ENCODE assay signal across 26 cellular contexts in the genomic region with DNA sequence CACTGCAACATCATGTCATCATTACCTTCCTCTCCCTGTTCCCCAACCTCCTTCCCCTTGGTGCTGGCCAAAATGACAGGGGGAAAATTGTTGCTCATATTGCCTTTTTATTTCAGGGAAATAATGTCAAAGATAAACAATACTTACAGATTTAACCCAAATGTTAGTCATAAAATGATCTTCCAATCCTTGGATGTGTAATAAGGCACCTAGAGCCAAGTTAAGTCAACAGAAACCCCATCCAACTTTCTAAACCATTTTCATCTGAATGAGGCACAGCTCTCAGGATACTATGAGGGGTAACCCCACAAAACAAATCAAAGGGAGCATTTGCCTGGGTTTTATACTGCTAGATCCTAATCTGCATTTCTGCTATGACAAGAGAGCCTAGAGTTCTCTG.
DNase-seq lines count a peak whose midpoint lies in the region; ATAC-seq, FAIRE-seq and TF ChIP-seq lines count a peak whose summit lies in the region.
"Had no signal": no experiment of that assay in that cellular context is flagged by ENCODE, and none has a peak within 500 bp of the region (broad histone marks: within the 10 kb centered on the region; RNA-seq: fewer than 3 reads in every experiment).

No MANE protein-coding gene starts in this region.

- H2BK15ac ChIP-seq in H1 (ENCODE audit: low read length): no peak overlapping the region

- 0 out of 2 replicates have a peak overlapping the region, but pooled peaks have one; percentile 66 for H2AFZ ChIP-seq in H1 (ENCODE audit: low read length)

- no peak for DNase-seq in H1 (ENCODE audit: low read depth in 1 of 2, low spot score in 2 of 2)
- peak; percentile 9 for DNase-seq in fibroblast of gingiva (ENCODE audit: low read depth)
- DNase-seq in fibroblast of the aortic adventitia (ENCODE audit: low read depth): peak; percentile 34
- no peak for DNase-seq in mucosa of descending colon
- DNase-seq in NCI-H69 (lab: John Stamatoyannopoulos, UW): no peak
- DNase-seq: 8988T; ACHN; AML-193; CD4-positive, alpha-beta T cell; CD8-positive, alpha-beta memory T cell; DMS 273 treated with DMSO at 0.1 percent for 48 hours; DMS79; EL; GDM1; HFFc6 had no signal

- no peak overlapping the region for H2BK5ac ChIP-seq in H1 (ENCODE audit: low read depth, low read length)

- no peak overlapping the region for H4K91ac ChIP-seq in H1 (replicated peaks; ENCODE audit: insufficient read length, low read length)

- H3K4me1 ChIP-seq in H1 (replicated peaks in 1 of 4; ENCODE audit: control insufficient read depth in 3 of 4, insufficient read depth in 4 of 4, low read length in 3 of 4) (no peaks in the 10 kb centered on the region), mucosa of descending colon (ENCODE audit: low read depth) (peaks cover 22% of the 10 kb centered on the region)
- H3K4me1 ChIP-seq: A549, BE2C had no signal

- no peak overlapping the region for H4K8ac ChIP-seq in H1 (ENCODE audit: extremely low read depth, insufficient read depth, low read length)

- H3K4me2 ChIP-seq in H1 (ENCODE audit: insufficient read depth in 1 of 2, low read depth in 2 of 2, low read length in 2 of 2): no peak overlapping the region
- H3K4me2 ChIP-seq: A549; BLaER1 treated with 17β-estradiol and CSF1 and Interleukin-3, amounts not matched to agents 10 nM and 100 nM; GM23338 had no signal

- H3K4ac ChIP-seq in H1 (replicated peaks; ENCODE audit: insufficient read length, low read depth, low read length): no peak overlapping the region

- CTCF ChIA-PET in H1 (lab: Charles Lee; ENCODE audit: partially characterized antibody): interaction anchor here (0.6 to 1.3 kb wide), 2 partner anchors 14 to 652 kb away, joined by 3 read pairs; no protein-coding TSS in a partner anchor

- no peaks in the 10 kb centered on the region for H4K20me1 ChIP-seq in H1 (replicated peaks in 1 of 2; ENCODE audit: control insufficient read depth in 1 of 2, insufficient read depth in 2 of 2, low read length in 2 of 2)
- H4K20me1 ChIP-seq: BLaER1 treated with 17β-estradiol and CSF1 and Interleukin-3, amounts not matched to agents 10 nM and 100 nM had no signal

- H3K56ac ChIP-seq in H1 (replicated peaks; ENCODE audit: insufficient read length, low read depth, low read length): no peak overlapping the region

- no peak for TF ChIP-seq RAD21 in H1 (IDR thresholded peaks at IDR 0.05 in 1 of 2, conservative IDR thresholded peaks at IDR 0.05 in 1 of 2; ENCODE audit: low read depth in 2 of 2, low read length in 2 of 2)

- H3K79me1 ChIP-seq in H1 (ENCODE audit: low read depth, low read length): no peaks in the 10 kb centered on the region

- POLR2A ChIA-PET in H1 (lab: Charles Lee; ENCODE audit: partially characterized antibody): no interaction called here

- TF ChIP-seq POLR2A in H1 (IDR thresholded peaks at IDR 0.05; ENCODE audit: control extremely low read depth in 1 of 2, low read depth in 2 of 2, low read length in 2 of 2): no peak

- no peak overlapping the region; a peak in 1 of 7 replicates for H3K9ac ChIP-seq in H1 (replicated peaks in 1 of 4; ENCODE audit: extremely low read depth in 1 of 4, low read depth in 3 of 4, low read length in 3 of 4)
- H3K9ac ChIP-seq: BLaER1 treated with 17β-estradiol and CSF1 and Interleukin-3, amounts not matched to agents 10 nM and 100 nM had no signal

- no peak overlapping the region for H3K14ac ChIP-seq in H1 (ENCODE audit: insufficient read length)

- FAIRE-seq in H1 (lab: Jason Lieb, UNC): no peak
- FAIRE-seq: A549, D721Med, GM12878, GM19239, H54 had no signal

- H3K36me3 ChIP-seq in H1 (ENCODE audit: control insufficient read depth in 2 of 4, insufficient read depth in 4 of 4, low read length in 3 of 4) (no peaks in the 10 kb centered on the region), mucosa of descending colon (ENCODE audit: low read depth) (no peaks in the 10 kb centered on the region)
- H3K36me3 ChIP-seq: BE2C; BLaER1 treated with 17β-estradiol and CSF1 and Interleukin-3, amounts not matched to agents 10 nM and 100 nM; HAP-1 had no signal

- no peak overlapping the region for H3K4me3 ChIP-seq in H1 (ENCODE audit: extremely low read depth in 1 of 4, insufficient read depth in 2 of 4, low read depth in 3 of 4, low read length in 4 of 4)
- H3K4me3 ChIP-seq in fibroblast of the aortic adventitia (ENCODE audit: low read depth, low read length): no peak overlapping the region
- no peak overlapping the region for H3K4me3 ChIP-seq in mucosa of descending colon
- H3K4me3 ChIP-seq: A549; BLaER1 treated with 17β-estradiol and CSF1 and Interleukin-3, amounts not matched to agents 10 nM and 100 nM; GM12878; GM23338; HAP-1 had no signal

- H3K27me3 ChIP-seq in H1 (replicated peaks in 1 of 4; ENCODE audit: control insufficient read depth in 3 of 4, extremely low read depth in 1 of 4, insufficient read depth in 3 of 4, low read length in 3 of 4): no peaks in the 10 kb centered on the region
- H3K27me3 ChIP-seq: BE2C; BLaER1 treated with 17β-estradiol and CSF1 and Interleukin-3, amounts not matched to agents 10 nM and 100 nM had no signal

- no peak overlapping the region for H2AK5ac ChIP-seq in H1 (ENCODE audit: low read depth, low read length)

- H3K18ac ChIP-seq in H1 (ENCODE audit: extremely low read depth, low read length): no peak overlapping the region

- H2BK120ac ChIP-seq in H1 (replicated peaks; ENCODE audit: low read depth, low read length): no peak overlapping the region

- H3K23me2 ChIP-seq in H1 (ENCODE audit: low read depth, low read length): no peaks in the 10 kb centered on the region

- no peak overlapping the region for H3K27ac ChIP-seq in H1 (ENCODE audit: low read depth, low read length)
- H3K27ac ChIP-seq: A549; BLaER1 treated with 17β-estradiol and CSF1 and Interleukin-3, amounts not matched to agents 10 nM and 100 nM had no signal

- ATAC-seq in HG03457 (IDR thresholded peaks at IDR 0.05; ENCODE audit: unreplicated experiment) (no peak), mucosa of descending colon (no peak), HG03045 (IDR thresholded peaks at IDR 0.05; ENCODE audit: unreplicated experiment) (no peak)
- ATAC-seq: A549, GM12878, GM23338 had no signal

- no peak overlapping the region for H2BK20ac ChIP-seq in H1 (ENCODE audit: low read length)

- H3K9me3 ChIP-seq in H1 (ENCODE audit: insufficient read depth in 2 of 2, low read depth in 1 of 2, low read length in 1 of 2): no peaks in the 10 kb centered on the region
- no peaks in the 10 kb centered on the region for H3K9me3 ChIP-seq in mucosa of descending colon
- H3K9me3 ChIP-seq: A549; BE2C; BLaER1 treated with 17β-estradiol and CSF1 and Interleukin-3, amounts not matched to agents 10 nM and 100 nM; HAP-1 had no signal

- H2BK12ac ChIP-seq in H1 (ENCODE audit: low read depth, low read length): no peak overlapping the region

- no peaks in the 10 kb centered on the region for H3K79me2 ChIP-seq in H1 (ENCODE audit: control insufficient read depth in 1 of 2, insufficient read depth in 2 of 2, low read length in 2 of 2)

- no peak overlapping the region for H4K5ac ChIP-seq in H1 (ENCODE audit: insufficient read length, low read depth, low read length)

- no peak for TF ChIP-seq EP300 in H1 (IDR thresholded peaks at IDR 0.05; ENCODE audit: borderline replicate concordance in 1 of 2, low read depth in 2 of 2, low read length in 2 of 2)

- no peak overlapping the region for H3K23ac ChIP-seq in H1 (ENCODE audit: insufficient read length)

- TF ChIP-seq CTCF in H1 (IDR thresholded peaks at IDR 0.05; ENCODE audit: control extremely low read depth in 1 of 3, insufficient read depth in 1 of 3, low read depth in 1 of 3, low read length in 3 of 3) (no peak), fibroblast of the aortic adventitia (IDR thresholded peaks at IDR 0.05; ENCODE audit: insufficient read depth, low read length) (no peak), mucosa of descending colon (IDR thresholded peaks at IDR 0.05) (no peak)

- intact Hi-C loops in mucosa of descending colon (cut with DNase I, micrococcal nuclease): no loop called here

TF ChIP-seq in H1, 55 proteins besides CTCF, POLR2A, EP300 and RAD21:
- no peak for TF ChIP-seq TBP (IDR thresholded peaks at IDR 0.05; ENCODE audit: low read depth, low read length)
- TF ChIP-seq CHD2 (IDR thresholded peaks at IDR 0.05; ENCODE audit: low read length): no peak
- TF ChIP-seq, protein P1, sequence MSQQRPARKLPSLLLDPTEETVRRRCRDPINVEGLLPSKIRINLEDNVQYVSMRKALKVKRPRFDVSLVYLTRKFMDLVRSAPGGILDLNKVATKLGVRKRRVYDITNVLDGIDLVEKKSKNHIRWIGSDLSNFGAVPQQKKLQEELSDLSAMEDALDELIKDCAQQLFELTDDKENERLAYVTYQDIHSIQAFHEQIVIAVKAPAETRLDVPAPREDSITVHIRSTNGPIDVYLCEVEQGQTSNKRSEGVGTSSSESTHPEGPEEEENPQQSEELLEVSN (IDR thresholded peaks at IDR 0.05): no peak
- no peak for TF ChIP-seq TEAD4 (IDR thresholded peaks at IDR 0.05; ENCODE audit: low read depth, low read length)
- no peak for TF ChIP-seq HDAC2 (IDR thresholded peaks at IDR 0.05; ENCODE audit: borderline replicate concordance in 1 of 2, low read depth in 2 of 2, low read length in 2 of 2)
- no peak for TF ChIP-seq RXRA (IDR thresholded peaks at IDR 0.05; ENCODE audit: insufficient read depth, low read depth, low read length)
- no peak for TF ChIP-seq KDM1A (IDR thresholded peaks at IDR 0.05; ENCODE audit: borderline replicate concordance, low read length)
- no peak for TF ChIP-seq SAP30 (IDR thresholded peaks at IDR 0.05; ENCODE audit: insufficient read depth, insufficient replicate concordance, low read length)
- TF ChIP-seq SIX5 (IDR thresholded peaks at IDR 0.05; ENCODE audit: low read depth, low read length): no peak
- TF ChIP-seq JUN (IDR thresholded peaks at IDR 0.05; ENCODE audit: low read depth, low read length): no peak
- no peak for TF ChIP-seq PHF8 (conservative IDR thresholded peaks at IDR 0.05; ENCODE audit: low read depth, low read length)
- TF ChIP-seq TCF12 (IDR thresholded peaks at IDR 0.05; ENCODE audit: low read depth, low read length): no peak
TF ChIP-seq in H1: peak in this region for 0.

Comparison
In these comparisons a context has a peak if more than half of its experiments do, and no peak if none do; other contexts are left out.
1. DNase-seq: peak in fibroblast of gingiva (single experiment) and fibroblast of the aortic adventitia (single experiment); none in H1 (0 of 2), mucosa of descending colon (0 of 3) and NCI-H69 (single experiment).